In the genomic region with DNA sequence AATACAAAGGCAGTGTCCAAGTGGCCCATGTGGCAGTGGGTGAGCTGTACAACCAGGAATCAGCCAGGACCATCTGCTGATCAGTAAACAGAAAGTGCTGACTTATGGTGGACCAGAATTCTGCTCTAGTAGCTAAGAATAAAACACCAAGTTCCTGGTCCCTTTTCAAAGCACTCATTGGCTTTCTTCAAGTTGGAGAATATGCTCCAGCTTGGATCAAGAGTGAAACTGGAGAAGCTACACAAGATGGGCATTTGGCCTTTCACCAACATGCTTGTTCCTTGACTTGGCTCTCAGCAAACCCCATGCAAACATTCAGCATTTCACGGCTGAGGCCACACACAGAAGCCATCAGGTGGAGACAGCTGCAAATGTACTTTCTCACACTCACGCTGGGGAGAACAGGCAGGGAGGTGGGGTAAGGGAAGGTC, we compare ENCODE assay signal across 1 cellular context.
TF ChIP-seq lines count a peak whose summit lies in the region.

No MANE protein-coding gene starts in this region.

TF ChIP-seq in HepG2, 621 proteins besides CTCF, POLR2A, EP300 and RAD21 (continued from another document):
- TF ChIP-seq, protein P1, sequence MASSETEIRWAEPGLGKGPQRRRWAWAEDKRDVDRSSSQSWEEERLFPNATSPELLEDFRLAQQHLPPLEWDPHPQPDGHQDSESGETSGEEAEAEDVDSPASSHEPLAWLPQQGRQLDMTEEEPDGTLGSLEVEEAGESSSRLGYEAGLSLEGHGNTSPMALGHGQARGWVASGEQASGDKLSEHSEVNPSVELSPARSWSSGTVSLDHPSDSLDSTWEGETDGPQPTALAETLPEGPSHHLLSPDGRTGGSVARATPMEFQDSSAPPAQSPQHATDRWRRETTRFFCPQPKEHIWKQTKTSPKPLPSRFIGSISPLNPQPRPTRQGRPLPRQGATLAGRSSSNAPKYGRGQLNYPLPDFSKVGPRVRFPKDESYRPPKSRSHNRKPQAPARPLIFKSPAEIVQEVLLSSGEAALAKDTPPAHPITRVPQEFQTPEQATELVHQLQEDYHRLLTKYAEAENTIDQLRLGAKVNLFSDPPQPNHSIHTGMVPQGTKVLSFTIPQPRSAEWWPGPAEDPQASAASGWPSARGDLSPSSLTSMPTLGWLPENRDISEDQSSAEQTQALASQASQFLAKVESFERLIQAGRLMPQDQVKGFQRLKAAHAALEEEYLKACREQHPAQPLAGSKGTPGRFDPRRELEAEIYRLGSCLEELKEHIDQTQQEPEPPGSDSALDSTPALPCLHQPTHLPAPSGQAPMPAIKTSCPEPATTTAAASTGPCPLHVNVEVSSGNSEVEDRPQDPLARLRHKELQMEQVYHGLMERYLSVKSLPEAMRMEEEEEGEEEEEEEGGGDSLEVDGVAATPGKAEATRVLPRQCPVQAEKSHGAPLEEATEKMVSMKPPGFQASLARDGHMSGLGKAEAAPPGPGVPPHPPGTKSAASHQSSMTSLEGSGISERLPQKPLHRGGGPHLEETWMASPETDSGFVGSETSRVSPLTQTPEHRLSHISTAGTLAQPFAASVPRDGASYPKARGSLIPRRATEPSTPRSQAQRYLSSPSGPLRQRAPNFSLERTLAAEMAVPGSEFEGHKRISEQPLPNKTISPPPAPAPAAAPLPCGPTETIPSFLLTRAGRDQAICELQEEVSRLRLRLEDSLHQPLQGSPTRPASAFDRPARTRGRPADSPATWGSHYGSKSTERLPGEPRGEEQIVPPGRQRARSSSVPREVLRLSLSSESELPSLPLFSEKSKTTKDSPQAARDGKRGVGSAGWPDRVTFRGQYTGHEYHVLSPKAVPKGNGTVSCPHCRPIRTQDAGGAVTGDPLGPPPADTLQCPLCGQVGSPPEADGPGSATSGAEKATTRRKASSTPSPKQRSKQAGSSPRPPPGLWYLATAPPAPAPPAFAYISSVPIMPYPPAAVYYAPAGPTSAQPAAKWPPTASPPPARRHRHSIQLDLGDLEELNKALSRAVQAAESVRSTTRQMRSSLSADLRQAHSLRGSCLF (CRISPR knock-in tag; IDR thresholded peaks at IDR 0.05; ENCODE audit: borderline replicate concordance) = no peak
- no peak for TF ChIP-seq HDAC6 (IDR thresholded peaks at IDR 0.05; ENCODE audit: low read depth, low read length)
- TF ChIP-seq MAFK (conservative IDR thresholded peaks at IDR 0.05 in 1 of 2, IDR thresholded peaks at IDR 0.05 in 1 of 2; ENCODE audit: low read length in 2 of 2) = peak in 1 of 2 experiments; percentile 16; a peak in 1 of 4 replicates
- TF ChIP-seq, protein P2, sequence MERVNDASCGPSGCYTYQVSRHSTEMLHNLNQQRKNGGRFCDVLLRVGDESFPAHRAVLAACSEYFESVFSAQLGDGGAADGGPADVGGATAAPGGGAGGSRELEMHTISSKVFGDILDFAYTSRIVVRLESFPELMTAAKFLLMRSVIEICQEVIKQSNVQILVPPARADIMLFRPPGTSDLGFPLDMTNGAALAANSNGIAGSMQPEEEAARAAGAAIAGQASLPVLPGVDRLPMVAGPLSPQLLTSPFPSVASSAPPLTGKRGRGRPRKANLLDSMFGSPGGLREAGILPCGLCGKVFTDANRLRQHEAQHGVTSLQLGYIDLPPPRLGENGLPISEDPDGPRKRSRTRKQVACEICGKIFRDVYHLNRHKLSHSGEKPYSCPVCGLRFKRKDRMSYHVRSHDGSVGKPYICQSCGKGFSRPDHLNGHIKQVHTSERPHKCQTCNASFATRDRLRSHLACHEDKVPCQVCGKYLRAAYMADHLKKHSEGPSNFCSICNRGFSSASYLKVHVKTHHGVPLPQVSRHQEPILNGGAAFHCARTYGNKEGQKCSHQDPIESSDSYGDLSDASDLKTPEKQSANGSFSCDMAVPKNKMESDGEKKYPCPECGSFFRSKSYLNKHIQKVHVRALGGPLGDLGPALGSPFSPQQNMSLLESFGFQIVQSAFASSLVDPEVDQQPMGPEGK (CRISPR knock-in tag; IDR thresholded peaks at IDR 0.05) = no peak
- no peak for TF ChIP-seq IKZF1 (IDR thresholded peaks at IDR 0.05)
